ENCODE assay signal across 29 cellular contexts in genomic region chr14:54935958-54936357, GRCh38. TPM values are rescaled to one million over a fixed set of nuclear protein-coding genes. Genes with fewer than 3 reads are reported as not detected.
A peak's percentile ranks its signal among the peaks of the same experiment; 100 is the strongest.
DNase-seq lines count a peak whose midpoint lies in the region; ATAC-seq, FAIRE-seq and TF ChIP-seq lines count a peak whose summit lies in the region.
"Had no signal": no experiment of that assay in that cellular context is flagged by ENCODE, and none has a peak within 500 bp of the region (broad histone marks: within the 10 kb centered on the region; RNA-seq: fewer than 3 reads in every experiment).

No MANE protein-coding gene starts in this region.

- TF ChIP-seq CTCF in epithelial cell of esophagus (IDR thresholded peaks at IDR 0.05; ENCODE audit: insufficient read depth, low read depth, low read length, missing control alignments) (no peak), keratinocyte (optimal IDR thresholded peaks at IDR 0.05 in 1 of 3, IDR thresholded peaks at IDR 0.05 in 1 of 3, conservative IDR thresholded peaks at IDR 0.05 in 1 of 3; ENCODE audit: extremely low read depth in 1 of 3, insufficient read depth in 2 of 3, low read length in 3 of 3) (no peak), thyroid gland (IDR thresholded peaks at IDR 0.05) (no peak), body of pancreas (IDR thresholded peaks at IDR 0.05) (no peak)

- H4K20me1 ChIP-seq in keratinocyte (ENCODE audit: control insufficient read depth, extremely low read depth, insufficient read depth, low read length): no peaks in the 10 kb centered on the region

- H3K9ac ChIP-seq in keratinocyte (ENCODE audit: control insufficient read depth, extremely low read depth, insufficient read depth, low read length): no peak overlapping the region
- H3K9ac ChIP-seq: parathyroid adenoma had no signal

- H3K4me1 ChIP-seq in keratinocyte (ENCODE audit: control insufficient read depth, extremely low read depth, insufficient read depth, low read length) (no peaks in the 10 kb centered on the region), thyroid gland (no peaks in the 10 kb centered on the region), body of pancreas (no peaks in the 10 kb centered on the region)
- H3K4me1 ChIP-seq: gastroesophageal sphincter, parathyroid adenoma, testis had no signal

- H3K9me3 ChIP-seq in keratinocyte (ENCODE audit: control insufficient read depth, low read depth, low read length) (no peaks in the 10 kb centered on the region), thyroid gland (no peaks in the 10 kb centered on the region), body of pancreas (no peaks in the 10 kb centered on the region)
- H3K9me3 ChIP-seq: gastroesophageal sphincter, MG63, testis had no signal

- H3K36me3 ChIP-seq in keratinocyte (ENCODE audit: control insufficient read depth in 2 of 2, extremely low read depth in 1 of 2, insufficient read depth in 2 of 2, low read length in 2 of 2) (no peaks in the 10 kb centered on the region), thyroid gland (no peaks in the 10 kb centered on the region), body of pancreas (replicated peaks in 1 of 2; ENCODE audit: insufficient read depth in 1 of 2, low read depth in 2 of 2) (no peaks in the 10 kb centered on the region)
- H3K36me3 ChIP-seq: gastroesophageal sphincter had no signal

- ATAC-seq in sciatic nerve (no peak), body of pancreas (no peak)
- ATAC-seq: activated CD8-positive, alpha-beta T cell treated with anti-CD3 and anti-CD28 coated beads, Interleukin-2, amount 10 ng/mL, durations not matched to agents 7 days and 5 days; gastroesophageal sphincter; right cardiac atrium had no signal

- H3K27ac ChIP-seq in keratinocyte (ENCODE audit: control insufficient read depth, insufficient read depth, low read length) (no peak overlapping the region), thyroid gland (no peak overlapping the region), body of pancreas (no peak overlapping the region)
- H3K27ac ChIP-seq: gastroesophageal sphincter, parathyroid adenoma, testis had no signal

- no peak overlapping the region for H3K4me3 ChIP-seq in epithelial cell of esophagus (ENCODE audit: low read length)
- no peak overlapping the region for H3K4me3 ChIP-seq in keratinocyte (ENCODE audit: control insufficient read depth in 2 of 3, extremely low read depth in 1 of 3, insufficient read depth in 2 of 3, low read depth in 1 of 3, low read length in 3 of 3)
- no peak overlapping the region for H3K4me3 ChIP-seq in thyroid gland (replicated peaks in 1 of 3)
- H3K4me3 ChIP-seq in body of pancreas: no peak overlapping the region
- H3K4me3 ChIP-seq: gastroesophageal sphincter, MG63, testis had no signal

- no peaks in the 10 kb centered on the region for H3K79me2 ChIP-seq in keratinocyte (ENCODE audit: control insufficient read depth, insufficient read depth, low read length)
- H3K79me2 ChIP-seq: parathyroid adenoma had no signal

- DNase-seq in EL (peak; percentile 62), RPMI7951 (ENCODE audit: low read depth) (peak; percentile 27), epithelial cell of esophagus (ENCODE audit: low read depth) (peak; percentile 90), keratinocyte (ENCODE audit: low read depth, low spot score) (peak; percentile 61), thyroid gland (no peak), sciatic nerve (ENCODE audit: low spot score) (no peak), body of pancreas (no peak), anterior cingulate cortex (lab: John Stamatoyannopoulos, UW) (no peak)
- DNase-seq: ACHN; activated CD8-positive, alpha-beta T cell treated with anti-CD3 and anti-CD28 coated beads, Interleukin-2, amount 10 ng/mL, durations not matched to agents 7 days and 5 days; activated T-cell treated with anti-CD3 and anti-CD28 coated beads, Interleukin-2, amount 50 U/mL, for 1 hour; C1 segment of cervical spinal cord; caudate nucleus; dermis blood vessel endothelial cell; DND-41; H7; hypothalamus; MG63; NCI-H1436; NCI-H524 treated with DMSO at 0.1 percent for 48 hours; right cardiac atrium; stimulated activated CD4-positive, alpha-beta T cell treated with anti-CD3 and anti-CD28 coated beads, Interleukin-4, amount 100 ng/mL, for 4 hours; stimulated activated naive CD4-positive, alpha-beta T cell; testis had no signal

- intact Hi-C loops in thyroid gland (cut with DNase I) (no loop called here), sciatic nerve (cut with DNase I) (no loop called here), body of pancreas (cut with DNase I) (no loop called here)

- no peak overlapping the region for H2AFZ ChIP-seq in keratinocyte (ENCODE audit: control insufficient read depth, low read length)
- H2AFZ ChIP-seq: parathyroid adenoma had no signal

- H3K9me1 ChIP-seq in keratinocyte (ENCODE audit: control insufficient read depth, extremely low read depth, insufficient read depth, low read length): no peaks in the 10 kb centered on the region

- H3K4me2 ChIP-seq in keratinocyte (ENCODE audit: control insufficient read depth, extremely low read depth, insufficient read depth, low read depth, low read length): no peak overlapping the region

- no peak for FAIRE-seq in keratinocyte (lab: Jason Lieb, UNC)
- FAIRE-seq: GM12892, islet of Langerhans, RCC 7860 had no signal

- H3K27me3 ChIP-seq in keratinocyte (ENCODE audit: control insufficient read depth, extremely low read depth, insufficient read depth, low read length) (no peaks in the 10 kb centered on the region), thyroid gland (no peaks in the 10 kb centered on the region), body of pancreas (no peaks in the 10 kb centered on the region)
- H3K27me3 ChIP-seq: gastroesophageal sphincter, MG63, testis had no signal

- dilution Hi-C loops in keratinocyte (cut with MboI; ENCODE audit: extremely low pct_ligation_motif_present, low sequenced_read_pairs): no loop called here

- 97% methylated on average over 5 of the region's 5 CpGs for WGBS in thyroid gland, 2 donors
- WGBS in body of pancreas, 2 donors: 92 to 93% methylated on average over 5 of the region's 5 CpGs

- no peak for TF ChIP-seq POLR2A in thyroid gland (IDR thresholded peaks at IDR 0.05)
- no peak for TF ChIP-seq POLR2A in body of pancreas (IDR thresholded peaks at IDR 0.05)

RNA-seq across cellular contexts. Expression of gene GCH1, which starts 33.3 kb away (rescaled TPM):
- total RNA-seq in RPMI7951 (2014; rRNA removed; shearing (Covaris generic)): 1.3 and 3.5 TPM in 2 replicates
- 1.9 to 3.4 TPM (median 2.5 TPM) in 3 replicates for polyA plus RNA-seq in keratinocyte
- 6.9 TPM for polyA plus RNA-seq in keratinocyte (2011; ENCODE audit: low read depth)
- 2.5 and 4.2 TPM in 2 replicates for polyA plus RNA-seq in keratinocyte (2011; cell fraction: cytosol; rRNA removed)
- polyA plus RNA-seq in keratinocyte (2011; cell fraction: nucleus; rRNA removed): 2.5 and 3.7 TPM in 2 replicates
- 1.9 and 6.8 TPM in 2 replicates for polyA plus RNA-seq in keratinocyte (2012; ENCODE audit: low replicate concordance)
- 0.89 to 8.0 TPM (median 1.5 TPM) in 3 replicates for polyA minus RNA-seq in keratinocyte
- polyA minus RNA-seq in keratinocyte (2011; cell fraction: cytosol; rRNA and poly(A)+ RNA removed): 3.6 TPM
- 1.8 and 2.7 TPM in 2 replicates for polyA minus RNA-seq in keratinocyte (2011; cell fraction: nucleus; rRNA and poly(A)+ RNA removed)
- total RNA-seq in thyroid gland: 1 to 10 TPM; 5.2 to 7.8 (median 7.4) TPM
- 6.4 TPM for total RNA-seq in sciatic nerve
- 10 to 100 TPM in 1 of 2 donors, 1 to 10 TPM in 1; 6.0 to 11.9 TPM for total RNA-seq in body of pancreas

Comparison
In these comparisons a context has a peak if more than half of its experiments do, and no peak if none do; other contexts are left out.
1. DNase-seq: peak in EL (single experiment), RPMI7951 (single experiment), epithelial cell of esophagus (single experiment) and keratinocyte (single experiment); none in thyroid gland (0 of 2), sciatic nerve (single experiment), body of pancreas (0 of 4) and anterior cingulate cortex (0 of 58).